In genomic region chr2:99141110-99142108, GRCh38 we compare ENCODE assay signal across 8 cellular contexts. TPM values are rescaled to one million over a fixed set of nuclear protein-coding genes. Genes with fewer than 3 reads are reported as not detected.
DNase-seq lines count a peak whose midpoint lies in the region; ATAC-seq and TF ChIP-seq lines count a peak whose summit lies in the region.

Gene C2orf15 (plus strand): TSS chr2:99141707. CDS start chr2:99150559, 8,852 bp downstream.

- H3K4me3 Mint-ChIP-seq in activated T-helper 2 cell treated with anti-CD3 and anti-CD28 coated beads, Interferon-gamma antibody, Interleukin-2, Interleukin-4, amounts not matched to agents 10 μg/mL and 5 μg/mL and 100 μg/mL, durations not matched to agents 14 hours and 24 hours and 36 hours (ENCODE audit: low read depth), result peak within 1 kb of the TSS; percentile 83
- H3K4me3 Mint-ChIP-seq in natural killer cell, result peak within 1 kb of the TSS; percentile 97

- peaks cover 8% of the 10 kb centered on the region for H3K4me1 Mint-ChIP-seq in activated T-helper 2 cell treated with anti-CD3 and anti-CD28 coated beads, Interferon-gamma antibody, Interleukin-2, Interleukin-4, amounts not matched to agents 10 μg/mL and 5 μg/mL and 100 μg/mL, durations not matched to agents 14 hours and 24 hours and 36 hours (ENCODE audit: low read depth)
- H3K4me1 Mint-ChIP-seq in natural killer cell, result peaks cover 23 to 25% of the 10 kb centered on the region in 2 donors

- peaks cover 24% of the 10 kb centered on the region for H3K27me3 Mint-ChIP-seq in activated T-helper 2 cell treated with anti-CD3 and anti-CD28 coated beads, Interferon-gamma antibody, Interleukin-2, Interleukin-4, amounts not matched to agents 10 μg/mL and 5 μg/mL and 100 μg/mL, durations not matched to agents 14 hours and 24 hours and 36 hours (ENCODE audit: low read depth)
- H3K27me3 Mint-ChIP-seq in natural killer cell (ENCODE audit: low read depth in 2 of 2), result no peaks in the 10 kb centered on the region

- H3K27ac Mint-ChIP-seq in activated T-helper 2 cell treated with anti-CD3 and anti-CD28 coated beads, Interferon-gamma antibody, Interleukin-2, Interleukin-4, amounts not matched to agents 10 μg/mL and 5 μg/mL and 100 μg/mL, durations not matched to agents 14 hours and 24 hours and 36 hours, result peak within 1 kb of the TSS; percentile 65
- peak within 1 kb of the TSS; percentile 96 to 100 for H3K27ac Mint-ChIP-seq in natural killer cell

- H3K36me3 ChIP-seq in H7 (replicated peaks; ENCODE audit: control insufficient read depth, insufficient read depth, low read length), result no peaks in the 10 kb centered on the region

- no peaks in the 10 kb centered on the region for H3K9me3 Mint-ChIP-seq in activated T-helper 2 cell treated with anti-CD3 and anti-CD28 coated beads, Interferon-gamma antibody, Interleukin-2, Interleukin-4, amounts not matched to agents 10 μg/mL and 5 μg/mL and 100 μg/mL, durations not matched to agents 14 hours and 24 hours and 36 hours
- no peaks in the 10 kb centered on the region for H3K9me3 Mint-ChIP-seq in natural killer cell

- no peaks in the 10 kb centered on the region; the same call in 1 of the 2 replicates for H3K27me3 ChIP-seq in H7 (ENCODE audit: control insufficient read depth, insufficient read depth, low read length)

- peak within 1 kb of the TSS; percentile 76 for H3K4me3 ChIP-seq in H7 (ENCODE audit: insufficient read depth, low read depth, low read length)

- peak; percentile 95 for DNase-seq in ELF-1 (ENCODE audit: low read depth, low spot score)
- peak; percentile 95 for DNase-seq in H7
- peak; percentile 96 for DNase-seq in LoVo (ENCODE audit: low spot score)
- peak; percentile 96 for DNase-seq in RPMI8226
- DNase-seq in activated T-helper 2 cell treated with anti-CD3 and anti-CD28 coated beads, Interferon-gamma antibody, Interleukin-2, Interleukin-4, amounts not matched to agents 10 μg/mL and 5 μg/mL and 100 μg/mL, durations not matched to agents 14 hours and 24 hours and 36 hours (ENCODE audit: low spot score), result peak; percentile 91
- DNase-seq in fibroblast of peridontal ligament (ENCODE audit: extremely low read depth), result peak; percentile 65
- DNase-seq in natural killer cell, result peak; percentile 85
- DNase-seq in stimulated activated naive CD4-positive, alpha-beta T cell (lab: John Stamatoyannopoulos, UW), result peak; percentile 94 to 97 (median 96)

- TF ChIP-seq CTCF in natural killer cell (IDR thresholded peaks at IDR 0.05), result no peak

- peak; percentile 89 to 97 (median 91) for ATAC-seq in natural killer cell

- intact Hi-C loops in activated T-helper 2 cell treated with anti-CD3 and anti-CD28 coated beads, Interferon-gamma antibody, Interleukin-2, Interleukin-4, amounts not matched to agents 10 μg/mL and 5 μg/mL and 100 μg/mL, durations not matched to agents 14 hours and 24 hours and 36 hours (cut with micrococcal nuclease), result loop anchor here (1.0 to 2.0 kb wide), 3 partner anchors 13 to 196 kb away; partner anchors contain the start of genes EIF5B, LIPT1 and TSGA10
- intact Hi-C loops in natural killer cell (cut with micrococcal nuclease), result loop anchor here (1.0 kb wide), 3 partner anchors 13 to 348 kb away; partner anchors contain the start of genes LIPT1, MITD1, MRPL30 and TSGA10

- H3K36me3 Mint-ChIP-seq in activated T-helper 2 cell treated with anti-CD3 and anti-CD28 coated beads, Interferon-gamma antibody, Interleukin-2, Interleukin-4, amounts not matched to agents 10 μg/mL and 5 μg/mL and 100 μg/mL, durations not matched to agents 14 hours and 24 hours and 36 hours (ENCODE audit: low read depth), result no peaks in the 10 kb centered on the region
- H3K36me3 Mint-ChIP-seq in natural killer cell, result no peaks in the 10 kb centered on the region

RNA-seq across cellular contexts. Expression of gene C2orf15, which starts in this region (rescaled TPM):
- 2.2 and 5.7 TPM in 2 replicates for total RNA-seq in H7 (2014; rRNA removed; shearing (Covaris generic))
- total RNA-seq in activated T-helper 2 cell treated with anti-CD3 and anti-CD28 coated beads, Interferon-gamma antibody, Interleukin-2, Interleukin-4, amounts not matched to agents 10 μg/mL and 5 μg/mL and 100 μg/mL, durations not matched to agents 14 hours and 24 hours and 36 hours, result 0.16 TPM in 1 of 2 replicates, not detected in the other
- total RNA-seq in natural killer cell, result 1 to 10 TPM; 1.3 to 2.6 (median 1.9) TPM

Comparison
In these comparisons a context has a peak if more than half of its experiments do, and no peak if none do; other contexts are left out.
1. Peak in every context shown above with its lines: DNase-seq, ATAC-seq and H3K4me3 ChIP-seq.
2. Peak in DNase-seq in activated T-helper 2 cell treated with anti-CD3 and anti-CD28 coated beads, Interferon-gamma antibody, Interleukin-2, Interleukin-4, amounts not matched to agents 10 μg/mL and 5 μg/mL and 100 μg/mL, durations not matched to agents 14 hours and 24 hours and 36 hours; RNA of the gene not detected or under 1 TPM.